1 cellular context compared by ENCODE assay signal in genomic region chr5:154937718-154938466, GRCh38.
TF ChIP-seq lines count a peak whose summit lies in the region.

GEMIN5 (minus strand) TSS chr5:154938211; CDS start chr5:154938133, 78 bp downstream.

TF ChIP-seq in K562, 482 proteins besides CTCF, POLR2A, EP300 and RAD21 (continued from another document and continues in another):
- TF ChIP-seq CREB3L1 (IDR thresholded peaks at IDR 0.05; ENCODE audit: borderline replicate concordance, low read depth) (peak; percentile 44; the same call in 1 of the 2 replicates), FUS (optimal IDR thresholded peaks at IDR 0.05; ENCODE audit: low read depth, low read length) (no peak), ZNF76 (CRISPR knock-in tag; IDR thresholded peaks at IDR 0.05; ENCODE audit: borderline replicate concordance) (no peak), MTA3 (IDR thresholded peaks at IDR 0.05; ENCODE audit: borderline replicate concordance) (peak; percentile 100), SNIP1 (IDR thresholded peaks at IDR 0.05; ENCODE audit: low read depth) (no peak), TGIF2 (CRISPR knock-in tag; IDR thresholded peaks at IDR 0.05) (0 out of 2 replicates have a peak, but pooled peaks have one; percentile 74), SAP30 (IDR thresholded peaks at IDR 0.05; ENCODE audit: borderline replicate concordance, insufficient read depth, low read depth, low read length, poor library complexity, severe bottlenecking) (peak; percentile 90), NFIX (CRISPR knock-in tag; IDR thresholded peaks at IDR 0.05; ENCODE audit: low read depth) (no peak), NR4A1 (CRISPR knock-in tag; IDR thresholded peaks at IDR 0.05) (no peak), NR4A1 (tag; IDR thresholded peaks at IDR 0.05) (no peak), RERE (CRISPR knock-in tag; IDR thresholded peaks at IDR 0.05; ENCODE audit: borderline replicate concordance) (0 out of 2 replicates have a peak, but pooled peaks have one; percentile 54), ZBED1 (IDR thresholded peaks at IDR 0.05) (no peak), XRCC5 (IDR thresholded peaks at IDR 0.05; ENCODE audit: low read depth, low read length) (peak; percentile 67; the same call in 1 of the 2 replicates), SP2 (IDR thresholded peaks at IDR 0.05; ENCODE audit: extremely low read depth, low read depth, low read length, poor library complexity, severe bottlenecking) (no peak), ZNF407 (IDR thresholded peaks at IDR 0.05; ENCODE audit: low read depth) (peak; percentile 98), KDM5B (IDR thresholded peaks at IDR 0.05; ENCODE audit: insufficient replicate concordance, low read depth, low read length) (peak; percentile 45), DIDO1 (tag; IDR thresholded peaks at IDR 0.05; ENCODE audit: low read depth) (0 out of 2 replicates have a peak, but pooled peaks have one; percentile 20), KAT7 (CRISPR knock-in tag; IDR thresholded peaks at IDR 0.05; ENCODE audit: borderline replicate concordance) (peak; percentile 91; the same call in 1 of the 2 replicates), ZNF639 (CRISPR knock-in tag; conservative IDR thresholded peaks at IDR 0.05 in 1 of 2, IDR thresholded peaks at IDR 0.05 in 1 of 2) (no peak), MGA (IDR thresholded peaks at IDR 0.05) (peak; percentile 78), PML (IDR thresholded peaks at IDR 0.05; ENCODE audit: low read length) (0 out of 2 replicates have a peak, but pooled peaks have one; percentile 20), NFRKB (IDR thresholded peaks at IDR 0.05; ENCODE audit: low read depth) (no peak), TBP (optimal IDR thresholded peaks at IDR 0.05; ENCODE audit: low read depth, low read length) (peak; percentile 68)
